1 cellular context compared by ENCODE assay signal in the genomic region with DNA sequence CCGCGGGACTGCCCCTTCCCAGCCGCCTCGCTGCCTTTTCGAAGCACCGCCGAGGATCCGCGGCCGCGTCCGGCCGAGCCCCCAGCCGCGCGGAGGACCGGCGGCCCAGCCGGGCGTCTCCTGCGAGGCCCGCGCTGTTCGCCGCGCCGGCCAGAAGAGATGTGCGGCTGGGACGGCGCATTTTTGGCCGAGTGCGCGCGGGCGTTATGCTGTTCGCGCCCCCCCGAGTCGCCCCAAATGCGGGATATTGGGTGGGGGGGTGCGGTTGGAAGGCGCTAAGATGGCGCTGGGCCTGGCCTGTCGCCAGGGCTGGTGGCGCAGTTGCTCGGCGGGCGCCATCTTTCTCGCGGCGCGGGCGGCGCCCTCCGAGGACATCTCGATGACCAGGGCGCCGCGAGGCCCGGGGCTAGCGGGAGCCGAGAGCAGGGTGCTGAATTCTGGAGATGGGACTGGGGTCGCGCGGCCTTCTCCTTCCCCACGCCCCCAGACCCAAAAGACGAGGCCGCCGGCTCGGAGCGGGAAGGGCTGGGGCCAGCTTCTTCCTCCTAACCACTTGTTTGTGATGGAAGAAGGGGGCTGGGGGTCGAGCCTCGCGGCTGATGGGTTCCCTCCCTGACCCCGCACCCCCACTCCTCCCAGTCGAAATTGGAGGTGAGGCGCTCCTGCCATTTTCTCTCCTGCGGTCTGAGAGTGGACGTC.
A peak's percentile ranks its signal among the peaks of the same experiment; 100 is the strongest.
TF ChIP-seq lines count a peak whose summit lies in the region.

No MANE protein-coding gene starts in this region.

TF ChIP-seq in K562, 482 proteins besides CTCF, POLR2A, EP300 and RAD21 (continued from another document and continues in another):
- TF ChIP-seq, protein P1, sequence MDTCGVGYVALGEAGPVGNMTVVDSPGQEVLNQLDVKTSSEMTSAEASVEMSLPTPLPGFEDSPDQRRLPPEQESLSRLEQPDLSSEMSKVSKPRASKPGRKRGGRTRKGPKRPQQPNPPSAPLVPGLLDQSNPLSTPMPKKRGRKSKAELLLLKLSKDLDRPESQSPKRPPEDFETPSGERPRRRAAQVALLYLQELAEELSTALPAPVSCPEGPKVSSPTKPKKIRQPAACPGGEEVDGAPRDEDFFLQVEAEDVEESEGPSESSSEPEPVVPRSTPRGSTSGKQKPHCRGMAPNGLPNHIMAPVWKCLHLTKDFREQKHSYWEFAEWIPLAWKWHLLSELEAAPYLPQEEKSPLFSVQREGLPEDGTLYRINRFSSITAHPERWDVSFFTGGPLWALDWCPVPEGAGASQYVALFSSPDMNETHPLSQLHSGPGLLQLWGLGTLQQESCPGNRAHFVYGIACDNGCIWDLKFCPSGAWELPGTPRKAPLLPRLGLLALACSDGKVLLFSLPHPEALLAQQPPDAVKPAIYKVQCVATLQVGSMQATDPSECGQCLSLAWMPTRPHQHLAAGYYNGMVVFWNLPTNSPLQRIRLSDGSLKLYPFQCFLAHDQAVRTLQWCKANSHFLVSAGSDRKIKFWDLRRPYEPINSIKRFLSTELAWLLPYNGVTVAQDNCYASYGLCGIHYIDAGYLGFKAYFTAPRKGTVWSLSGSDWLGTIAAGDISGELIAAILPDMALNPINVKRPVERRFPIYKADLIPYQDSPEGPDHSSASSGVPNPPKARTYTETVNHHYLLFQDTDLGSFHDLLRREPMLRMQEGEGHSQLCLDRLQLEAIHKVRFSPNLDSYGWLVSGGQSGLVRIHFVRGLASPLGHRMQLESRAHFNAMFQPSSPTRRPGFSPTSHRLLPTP (IDR thresholded peaks at IDR 0.05; ENCODE audit: borderline replicate concordance, extremely low read depth, insufficient read length): no peak
- TF ChIP-seq, protein P2, sequence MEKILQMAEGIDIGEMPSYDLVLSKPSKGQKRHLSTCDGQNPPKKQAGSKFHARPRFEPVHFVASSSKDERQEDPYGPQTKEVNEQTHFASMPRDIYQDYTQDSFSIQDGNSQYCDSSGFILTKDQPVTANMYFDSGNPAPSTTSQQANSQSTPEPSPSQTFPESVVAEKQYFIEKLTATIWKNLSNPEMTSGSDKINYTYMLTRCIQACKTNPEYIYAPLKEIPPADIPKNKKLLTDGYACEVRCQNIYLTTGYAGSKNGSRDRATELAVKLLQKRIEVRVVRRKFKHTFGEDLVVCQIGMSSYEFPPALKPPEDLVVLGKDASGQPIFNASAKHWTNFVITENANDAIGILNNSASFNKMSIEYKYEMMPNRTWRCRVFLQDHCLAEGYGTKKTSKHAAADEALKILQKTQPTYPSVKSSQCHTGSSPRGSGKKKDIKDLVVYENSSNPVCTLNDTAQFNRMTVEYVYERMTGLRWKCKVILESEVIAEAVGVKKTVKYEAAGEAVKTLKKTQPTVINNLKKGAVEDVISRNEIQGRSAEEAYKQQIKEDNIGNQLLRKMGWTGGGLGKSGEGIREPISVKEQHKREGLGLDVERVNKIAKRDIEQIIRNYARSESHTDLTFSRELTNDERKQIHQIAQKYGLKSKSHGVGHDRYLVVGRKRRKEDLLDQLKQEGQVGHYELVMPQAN (IDR thresholded peaks at IDR 0.05; ENCODE audit: borderline replicate concordance): no peak
- TF ChIP-seq GTF2A2 (tag; IDR thresholded peaks at IDR 0.05) (peak; percentile 68; the same call in 1 of the 2 replicates), HNRNPLL (IDR thresholded peaks at IDR 0.05; ENCODE audit: low read depth, low read length, poor library complexity, severe bottlenecking) (peak; percentile 40), POLR2B (IDR thresholded peaks at IDR 0.05; ENCODE audit: low read depth, partially characterized antibody) (peak; percentile 69), BCL6 (CRISPR knock-in tag; IDR thresholded peaks at IDR 0.05) (no peak), YY1 (IDR thresholded peaks at IDR 0.05; ENCODE audit: borderline replicate concordance in 1 of 3, control insufficient read depth in 1 of 3, extremely low read depth in 1 of 3, insufficient read depth in 3 of 3, insufficient read length in 1 of 3, insufficient replicate concordance in 2 of 3, low read depth in 1 of 3, low read length in 2 of 3) (peak; percentile 96 to 98 (median 97)), ZBTB7A (IDR thresholded peaks at IDR 0.05; ENCODE audit: borderline replicate concordance, control insufficient read depth, low read depth, low read length) (peak; percentile 96), HNRNPH1 (optimal IDR thresholded peaks at IDR 0.05; ENCODE audit: low read depth, low read length) (peak; percentile 32), ZNF224 (CRISPR knock-in tag; IDR thresholded peaks at IDR 0.05) (no peak), CBX8 (IDR thresholded peaks at IDR 0.05; ENCODE audit: borderline replicate concordance, extremely low read depth, low read depth, low read length, poor library complexity, severe bottlenecking) (no peak), NFIC (IDR thresholded peaks at IDR 0.05) (peak; percentile 99), SMAD4 (CRISPR knock-in tag; conservative IDR thresholded peaks at IDR 0.05) (peak; percentile 75; the same call in 1 of the 2 replicates), SMAD1 (IDR thresholded peaks at IDR 0.05; ENCODE audit: low read depth, low read length, partially characterized antibody) (no peak), ZC3H4 (CRISPR knock-in tag; IDR thresholded peaks at IDR 0.05; ENCODE audit: borderline replicate concordance) (peak; percentile 61; the same call in 1 of the 2 replicates), ZNF766 (CRISPR knock-in tag; conservative IDR thresholded peaks at IDR 0.05) (no peak; the same call in 1 of the 2 replicates), HOXB6 (CRISPR knock-in tag; IDR thresholded peaks at IDR 0.05; ENCODE audit: borderline replicate concordance) (no peak), CCNT2 (IDR thresholded peaks at IDR 0.05; ENCODE audit: borderline replicate concordance, extremely low read depth, insufficient read length, low read depth, low read length) (peak; percentile 79), ETV6 (IDR thresholded peaks at IDR 0.05; ENCODE audit: borderline replicate concordance in 1 of 2, low read depth in 2 of 2, low read length in 1 of 2) (no peak), ETV6 (CRISPR knock-in tag; IDR thresholded peaks at IDR 0.05; ENCODE audit: borderline replicate concordance) (no peak), SIN3B (IDR thresholded peaks at IDR 0.05; ENCODE audit: low read depth) (peak; percentile 65), ZNF282 (CRISPR knock-in tag; IDR thresholded peaks at IDR 0.05) (no peak; the same call in 1 of the 2 replicates), MYC (IDR thresholded peaks at IDR 0.05; ENCODE audit: low read depth, low read length) (peak; percentile 91), MYC (CRISPR knock-in tag; IDR thresholded peaks at IDR 0.05; ENCODE audit: borderline replicate concordance, low read depth) (peak; percentile 97), U2AF2 (optimal IDR thresholded peaks at IDR 0.05; ENCODE audit: low read depth, low read length) (no peak), POLR3G (IDR thresholded peaks at IDR 0.05; ENCODE audit: extremely low read depth, insufficient read length, insufficient replicate concordance) (no peak)
- TF ChIP-seq, protein P3, sequence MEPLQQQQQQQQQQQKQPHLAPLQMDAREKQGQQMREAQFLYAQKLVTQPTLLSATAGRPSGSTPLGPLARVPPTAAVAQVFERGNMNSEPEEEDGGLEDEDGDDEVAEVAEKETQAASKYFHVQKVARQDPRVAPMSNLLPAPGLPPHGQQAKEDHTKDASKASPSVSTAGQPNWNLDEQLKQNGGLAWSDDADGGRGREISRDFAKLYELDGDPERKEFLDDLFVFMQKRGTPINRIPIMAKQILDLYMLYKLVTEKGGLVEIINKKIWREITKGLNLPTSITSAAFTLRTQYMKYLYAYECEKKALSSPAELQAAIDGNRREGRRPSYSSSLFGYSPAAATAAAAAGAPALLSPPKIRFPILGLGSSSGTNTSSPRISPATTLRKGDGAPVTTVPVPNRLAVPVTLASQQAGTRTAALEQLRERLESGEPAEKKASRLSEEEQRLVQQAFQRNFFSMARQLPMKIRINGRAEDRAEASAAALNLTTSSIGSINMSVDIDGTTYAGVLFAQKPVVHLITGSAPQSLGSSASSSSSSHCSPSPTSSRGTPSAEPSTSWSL (CRISPR knock-in tag; IDR thresholded peaks at IDR 0.05; ENCODE audit: borderline replicate concordance): no peak; the same call in 1 of the 2 replicates
- TF ChIP-seq, protein P4, sequence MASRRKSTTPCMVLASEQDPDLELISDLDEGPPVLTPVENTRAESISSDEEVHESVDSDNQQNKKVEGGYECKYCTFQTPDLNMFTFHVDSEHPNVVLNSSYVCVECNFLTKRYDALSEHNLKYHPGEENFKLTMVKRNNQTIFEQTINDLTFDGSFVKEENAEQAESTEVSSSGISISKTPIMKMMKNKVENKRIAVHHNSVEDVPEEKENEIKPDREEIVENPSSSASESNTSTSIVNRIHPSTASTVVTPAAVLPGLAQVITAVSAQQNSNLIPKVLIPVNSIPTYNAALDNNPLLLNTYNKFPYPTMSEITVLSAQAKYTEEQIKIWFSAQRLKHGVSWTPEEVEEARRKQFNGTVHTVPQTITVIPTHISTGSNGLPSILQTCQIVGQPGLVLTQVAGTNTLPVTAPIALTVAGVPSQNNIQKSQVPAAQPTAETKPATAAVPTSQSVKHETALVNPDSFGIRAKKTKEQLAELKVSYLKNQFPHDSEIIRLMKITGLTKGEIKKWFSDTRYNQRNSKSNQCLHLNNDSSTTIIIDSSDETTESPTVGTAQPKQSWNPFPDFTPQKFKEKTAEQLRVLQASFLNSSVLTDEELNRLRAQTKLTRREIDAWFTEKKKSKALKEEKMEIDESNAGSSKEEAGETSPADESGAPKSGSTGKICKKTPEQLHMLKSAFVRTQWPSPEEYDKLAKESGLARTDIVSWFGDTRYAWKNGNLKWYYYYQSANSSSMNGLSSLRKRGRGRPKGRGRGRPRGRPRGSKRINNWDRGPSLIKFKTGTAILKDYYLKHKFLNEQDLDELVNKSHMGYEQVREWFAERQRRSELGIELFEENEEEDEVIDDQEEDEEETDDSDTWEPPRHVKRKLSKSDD (conservative IDR thresholded peaks at IDR 0.05; ENCODE audit: low read length): 0 out of 2 replicates have a peak, but pooled peaks have one; percentile 69
- TF ChIP-seq, protein P5, sequence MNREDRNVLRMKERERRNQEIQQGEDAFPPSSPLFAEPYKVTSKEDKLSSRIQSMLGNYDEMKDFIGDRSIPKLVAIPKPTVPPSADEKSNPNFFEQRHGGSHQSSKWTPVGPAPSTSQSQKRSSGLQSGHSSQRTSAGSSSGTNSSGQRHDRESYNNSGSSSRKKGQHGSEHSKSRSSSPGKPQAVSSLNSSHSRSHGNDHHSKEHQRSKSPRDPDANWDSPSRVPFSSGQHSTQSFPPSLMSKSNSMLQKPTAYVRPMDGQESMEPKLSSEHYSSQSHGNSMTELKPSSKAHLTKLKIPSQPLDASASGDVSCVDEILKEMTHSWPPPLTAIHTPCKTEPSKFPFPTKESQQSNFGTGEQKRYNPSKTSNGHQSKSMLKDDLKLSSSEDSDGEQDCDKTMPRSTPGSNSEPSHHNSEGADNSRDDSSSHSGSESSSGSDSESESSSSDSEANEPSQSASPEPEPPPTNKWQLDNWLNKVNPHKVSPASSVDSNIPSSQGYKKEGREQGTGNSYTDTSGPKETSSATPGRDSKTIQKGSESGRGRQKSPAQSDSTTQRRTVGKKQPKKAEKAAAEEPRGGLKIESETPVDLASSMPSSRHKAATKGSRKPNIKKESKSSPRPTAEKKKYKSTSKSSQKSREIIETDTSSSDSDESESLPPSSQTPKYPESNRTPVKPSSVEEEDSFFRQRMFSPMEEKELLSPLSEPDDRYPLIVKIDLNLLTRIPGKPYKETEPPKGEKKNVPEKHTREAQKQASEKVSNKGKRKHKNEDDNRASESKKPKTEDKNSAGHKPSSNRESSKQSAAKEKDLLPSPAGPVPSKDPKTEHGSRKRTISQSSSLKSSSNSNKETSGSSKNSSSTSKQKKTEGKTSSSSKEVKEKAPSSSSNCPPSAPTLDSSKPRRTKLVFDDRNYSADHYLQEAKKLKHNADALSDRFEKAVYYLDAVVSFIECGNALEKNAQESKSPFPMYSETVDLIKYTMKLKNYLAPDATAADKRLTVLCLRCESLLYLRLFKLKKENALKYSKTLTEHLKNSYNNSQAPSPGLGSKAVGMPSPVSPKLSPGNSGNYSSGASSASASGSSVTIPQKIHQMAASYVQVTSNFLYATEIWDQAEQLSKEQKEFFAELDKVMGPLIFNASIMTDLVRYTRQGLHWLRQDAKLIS (CRISPR knock-in tag; IDR thresholded peaks at IDR 0.05): peak; percentile 91
- TF ChIP-seq, protein P6, sequence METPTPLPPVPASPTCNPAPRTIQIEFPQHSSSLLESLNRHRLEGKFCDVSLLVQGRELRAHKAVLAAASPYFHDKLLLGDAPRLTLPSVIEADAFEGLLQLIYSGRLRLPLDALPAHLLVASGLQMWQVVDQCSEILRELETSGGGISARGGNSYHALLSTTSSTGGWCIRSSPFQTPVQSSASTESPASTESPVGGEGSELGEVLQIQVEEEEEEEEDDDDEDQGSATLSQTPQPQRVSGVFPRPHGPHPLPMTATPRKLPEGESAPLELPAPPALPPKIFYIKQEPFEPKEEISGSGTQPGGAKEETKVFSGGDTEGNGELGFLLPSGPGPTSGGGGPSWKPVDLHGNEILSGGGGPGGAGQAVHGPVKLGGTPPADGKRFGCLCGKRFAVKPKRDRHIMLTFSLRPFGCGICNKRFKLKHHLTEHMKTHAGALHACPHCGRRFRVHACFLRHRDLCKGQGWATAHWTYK (CRISPR knock-in tag; IDR thresholded peaks at IDR 0.05): peak; percentile 95
- TF ChIP-seq, protein P7, sequence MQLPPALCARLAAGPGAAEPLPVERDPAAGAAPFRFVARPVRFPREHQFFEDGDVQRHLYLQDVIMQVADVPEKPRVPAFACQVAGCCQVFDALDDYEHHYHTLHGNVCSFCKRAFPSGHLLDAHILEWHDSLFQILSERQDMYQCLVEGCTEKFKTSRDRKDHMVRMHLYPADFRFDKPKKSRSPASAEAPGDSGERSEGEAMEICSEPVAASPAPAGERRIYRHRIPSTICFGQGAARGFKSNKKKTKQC (CRISPR knock-in tag; IDR thresholded peaks at IDR 0.05): peak; percentile 86; the same call in 1 of the 2 replicates
- TF ChIP-seq, protein P8, sequence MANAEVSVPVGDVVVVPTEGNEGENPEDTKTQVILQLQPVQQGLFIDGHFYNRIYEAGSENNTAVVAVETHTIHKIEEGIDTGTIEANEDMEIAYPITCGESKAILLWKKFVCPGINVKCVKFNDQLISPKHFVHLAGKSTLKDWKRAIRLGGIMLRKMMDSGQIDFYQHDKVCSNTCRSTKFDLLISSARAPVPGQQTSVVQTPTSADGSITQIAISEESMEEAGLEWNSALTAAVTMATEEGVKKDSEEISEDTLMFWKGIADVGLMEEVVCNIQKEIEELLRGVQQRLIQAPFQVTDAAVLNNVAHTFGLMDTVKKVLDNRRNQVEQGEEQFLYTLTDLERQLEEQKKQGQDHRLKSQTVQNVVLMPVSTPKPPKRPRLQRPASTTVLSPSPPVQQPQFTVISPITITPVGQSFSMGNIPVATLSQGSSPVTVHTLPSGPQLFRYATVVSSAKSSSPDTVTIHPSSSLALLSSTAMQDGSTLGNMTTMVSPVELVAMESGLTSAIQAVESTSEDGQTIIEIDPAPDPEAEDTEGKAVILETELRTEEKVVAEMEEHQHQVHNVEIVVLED (CRISPR knock-in tag; IDR thresholded peaks at IDR 0.05): no peak
- TF ChIP-seq, protein P9, sequence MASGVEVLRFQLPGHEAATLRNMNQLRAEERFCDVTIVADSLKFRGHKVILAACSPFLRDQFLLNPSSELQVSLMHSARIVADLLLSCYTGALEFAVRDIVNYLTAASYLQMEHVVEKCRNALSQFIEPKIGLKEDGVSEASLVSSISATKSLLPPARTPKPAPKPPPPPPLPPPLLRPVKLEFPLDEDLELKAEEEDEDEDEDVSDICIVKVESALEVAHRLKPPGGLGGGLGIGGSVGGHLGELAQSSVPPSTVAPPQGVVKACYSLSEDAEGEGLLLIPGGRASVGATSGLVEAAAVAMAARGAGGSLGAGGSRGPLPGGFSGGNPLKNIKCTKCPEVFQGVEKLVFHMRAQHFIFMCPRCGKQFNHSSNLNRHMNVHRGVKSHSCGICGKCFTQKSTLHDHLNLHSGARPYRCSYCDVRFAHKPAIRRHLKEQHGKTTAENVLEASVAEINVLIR (CRISPR knock-in tag; IDR thresholded peaks at IDR 0.05): no peak
- TF ChIP-seq, protein P10, sequence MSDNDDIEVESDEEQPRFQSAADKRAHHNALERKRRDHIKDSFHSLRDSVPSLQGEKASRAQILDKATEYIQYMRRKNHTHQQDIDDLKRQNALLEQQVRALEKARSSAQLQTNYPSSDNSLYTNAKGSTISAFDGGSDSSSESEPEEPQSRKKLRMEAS (CRISPR knock-in tag; IDR thresholded peaks at IDR 0.05): peak; percentile 70; the same call in 1 of the 2 replicates
